ENCODE assay signal across 1 cellular context in genomic region chr15:72934006-72934405, GRCh38.
TF ChIP-seq lines count a peak whose summit lies in the region.

No MANE protein-coding gene starts in this region.

TF ChIP-seq in SK-N-SH treated with all-trans-retinoic acid at 6 μM for 48 hours, 23 proteins besides CTCF, POLR2A, EP300 and RAD21 (continued from another document):
- no peak for TF ChIP-seq TSHZ2 (CRISPR knock-in tag; IDR thresholded peaks at IDR 0.05)
- no peak for TF ChIP-seq CSRNP3 (CRISPR knock-in tag; IDR thresholded peaks at IDR 0.05)
- no peak for TF ChIP-seq POU6F1 (CRISPR knock-in tag; IDR thresholded peaks at IDR 0.05; ENCODE audit: borderline replicate concordance, low read depth)
